ENCODE assay signal across 22 cellular contexts in the genomic region with DNA sequence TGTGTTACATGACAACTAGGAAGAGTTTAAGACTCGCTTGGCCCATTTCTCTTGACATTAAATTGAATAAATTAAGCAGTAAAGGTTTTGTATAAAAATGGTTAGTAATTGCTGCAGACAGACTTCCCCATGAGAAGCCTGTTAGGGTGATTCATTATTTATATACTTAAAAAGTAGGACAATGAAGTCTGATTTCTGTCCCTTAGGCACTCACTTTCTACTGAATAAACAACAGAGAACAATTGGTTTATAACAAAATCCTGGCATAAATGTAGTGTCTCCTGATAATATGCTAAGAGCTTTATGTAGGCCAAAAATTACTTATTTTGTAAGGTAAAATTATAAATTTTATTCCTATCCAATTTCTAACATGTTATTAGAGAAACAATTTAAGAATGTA.
"Had no signal": no experiment of that assay in that cellular context is flagged by ENCODE, and none has a peak within 500 bp of the region (broad histone marks: within the 10 kb centered on the region; RNA-seq: fewer than 3 reads in every experiment).

No MANE protein-coding gene starts in this region.

- FAIRE-seq: HTR-8/SVneo had no signal

- ATAC-seq: Panc1 had no signal

- H3K9ac ChIP-seq: SK-N-SH had no signal

- DNase-seq: KBM-7, MG63, NCI-H1092, NCI-H1105 treated with DMSO at 0.1 percent for 48 hours, NCI-H1417 treated with DMSO at 0.1 percent for 48 hours, NCI-H146, NCI-H187, NCI-H2029, NCI-H2081 treated with DMSO at 0.1 percent for 48 hours, NCI-H2171, NCI-H226, NCI-H446, NCI-H510A, NCI-H524 treated with DMSO at 0.1 percent for 48 hours, NCI-H69, NCI-H774, SHP77, SK-N-SH had no signal

- H3K9me3 ChIP-seq: MG63, SK-N-SH had no signal

- H3K4me2 ChIP-seq: SK-N-SH had no signal

- H3K27me3 ChIP-seq: MG63 had no signal

- H3K27ac ChIP-seq: HL-60, RWPE1 had no signal

- H3K36me3 ChIP-seq: MG63 had no signal

- H3K4me3 ChIP-seq: MG63 had no signal

- H3K9me2 ChIP-seq: SK-N-SH had no signal
